Comparison of ENCODE assay signal across 1 cellular context in genomic region chr10:68562666-68563522, GRCh38.
TF ChIP-seq lines count a peak whose summit lies in the region.

No MANE protein-coding gene starts in this region.

TF ChIP-seq in K562, 482 proteins besides CTCF, POLR2A, EP300 and RAD21 (continued from another document and continues in another):
- TF ChIP-seq ZNF655 (CRISPR knock-in tag; IDR thresholded peaks at IDR 0.05) = no peak
- TF ChIP-seq RB1 (IDR thresholded peaks at IDR 0.05; ENCODE audit: low read depth) = no peak
- no peak for TF ChIP-seq PPARD (CRISPR knock-in tag; IDR thresholded peaks at IDR 0.05)
- no peak for TF ChIP-seq IFI16 (CRISPR knock-in tag; IDR thresholded peaks at IDR 0.05)
- no peak for TF ChIP-seq ZBTB8A (IDR thresholded peaks at IDR 0.05; ENCODE audit: partially characterized antibody)
- TF ChIP-seq ZNF253 (CRISPR knock-in tag; conservative IDR thresholded peaks at IDR 0.05) = no peak
- peak; percentile 76 for TF ChIP-seq CBFA2T3 (IDR thresholded peaks at IDR 0.05)
- no peak for TF ChIP-seq E2F6 (IDR thresholded peaks at IDR 0.05; ENCODE audit: borderline replicate concordance in 1 of 2, extremely low read depth in 1 of 2, insufficient read depth in 1 of 2, insufficient read length in 1 of 2, low read depth in 1 of 2, low read length in 1 of 2, poor library complexity in 1 of 2, severe bottlenecking in 1 of 2)
- TF ChIP-seq NR2C2 (CRISPR knock-in tag; IDR thresholded peaks at IDR 0.05) = no peak
- TF ChIP-seq NR2C2 (tag; IDR thresholded peaks at IDR 0.05) = no peak
- no peak for TF ChIP-seq EZH2 (IDR thresholded peaks at IDR 0.05; ENCODE audit: borderline replicate concordance, low read depth, low read length)
- TF ChIP-seq KLF10 (CRISPR knock-in tag; IDR thresholded peaks at IDR 0.05) = no peak
- no peak for TF ChIP-seq DMBX1 (CRISPR knock-in tag; IDR thresholded peaks at IDR 0.05; ENCODE audit: borderline replicate concordance)
- peak; percentile 48 to 60 for TF ChIP-seq FOXK2 (conservative IDR thresholded peaks at IDR 0.05 in 1 of 2, IDR thresholded peaks at IDR 0.05 in 1 of 2; ENCODE audit: low read depth in 2 of 2)
- TF ChIP-seq WHSC1 (IDR thresholded peaks at IDR 0.05; ENCODE audit: low read length) = no peak
- TF ChIP-seq ASH1L (IDR thresholded peaks at IDR 0.05; ENCODE audit: borderline replicate concordance, low read depth, partially characterized antibody) = peak; percentile 78
- 0 out of 2 replicates have a peak, but pooled peaks have one; percentile 6 for TF ChIP-seq GATA2 (CRISPR knock-in tag; IDR thresholded peaks at IDR 0.05)
- TF ChIP-seq ZNF311 (CRISPR knock-in tag; IDR thresholded peaks at IDR 0.05) = no peak
- no peak for TF ChIP-seq ZNF133 (CRISPR knock-in tag; IDR thresholded peaks at IDR 0.05)
- TF ChIP-seq ZBTB9 (CRISPR knock-in tag; IDR thresholded peaks at IDR 0.05) = peak; percentile 49; the same call in 1 of the 2 replicates
- no peak for TF ChIP-seq MGA (IDR thresholded peaks at IDR 0.05)
- TF ChIP-seq ZSCAN32 (CRISPR knock-in tag; IDR thresholded peaks at IDR 0.05) = no peak
- no peak for TF ChIP-seq ZNF395 (CRISPR knock-in tag; IDR thresholded peaks at IDR 0.05)
- TF ChIP-seq EP400 (IDR thresholded peaks at IDR 0.05) = no peak
- TF ChIP-seq ZFX (CRISPR knock-in tag; IDR thresholded peaks at IDR 0.05) = no peak
- no peak for TF ChIP-seq HNRNPLL (IDR thresholded peaks at IDR 0.05; ENCODE audit: low read depth, low read length, poor library complexity, severe bottlenecking)
- no peak for TF ChIP-seq BACH1 (tag; IDR thresholded peaks at IDR 0.05)
- TF ChIP-seq ILF3 (IDR thresholded peaks at IDR 0.05; ENCODE audit: borderline replicate concordance) = no peak
- TF ChIP-seq ZBTB2 (IDR thresholded peaks at IDR 0.05) = peak; percentile 85
- no peak for TF ChIP-seq PTTG1 (tag; IDR thresholded peaks at IDR 0.05; ENCODE audit: low read depth)
- 0 out of 4 replicates have a peak, but pooled peaks of 1 of the 2 experiments have one; percentile 41 for TF ChIP-seq TBL1XR1 (IDR thresholded peaks at IDR 0.05; ENCODE audit: low read length in 2 of 2)
- no peak for TF ChIP-seq HIVEP1 (CRISPR knock-in tag; IDR thresholded peaks at IDR 0.05)
- peak; percentile 92 for TF ChIP-seq ARID2 (IDR thresholded peaks at IDR 0.05)
- no peak for TF ChIP-seq MED1 (CRISPR knock-in tag; IDR thresholded peaks at IDR 0.05; ENCODE audit: borderline replicate concordance)
- TF ChIP-seq HINFP (tag; conservative IDR thresholded peaks at IDR 0.05; ENCODE audit: low read depth) = peak; percentile 45
- TF ChIP-seq PBX2 (CRISPR knock-in tag; IDR thresholded peaks at IDR 0.05; ENCODE audit: low read depth) = no peak
- no peak for TF ChIP-seq PBX2 (tag; conservative IDR thresholded peaks at IDR 0.05; ENCODE audit: low read depth)
- TF ChIP-seq POU5F1 (IDR thresholded peaks at IDR 0.05; ENCODE audit: borderline replicate concordance, low read depth, low read length, partially characterized antibody) = no peak
- TF ChIP-seq SREBF2 (CRISPR knock-in tag; IDR thresholded peaks at IDR 0.05) = no peak
